In genomic region chr7:100171087-100171681, GRCh38 we compare ENCODE assay signal across 1 cellular context.
TF ChIP-seq lines count a peak whose summit lies in the region.

No MANE protein-coding gene starts in this region.

TF ChIP-seq in HepG2, 621 proteins besides CTCF, POLR2A, EP300 and RAD21:
- no peak for TF ChIP-seq POLR2G (IDR thresholded peaks at IDR 0.05; ENCODE audit: low read depth, low read length)
- no peak for TF ChIP-seq ZNF503 (CRISPR knock-in tag; IDR thresholded peaks at IDR 0.05)
- no peak for TF ChIP-seq SETDB1 (CRISPR knock-in tag; IDR thresholded peaks at IDR 0.05; ENCODE audit: borderline replicate concordance)
- TF ChIP-seq ZNF572 (CRISPR knock-in tag; IDR thresholded peaks at IDR 0.05) = 0 out of 2 replicates have a peak, but pooled peaks have one; percentile 20
- no peak for TF ChIP-seq TFE3 (CRISPR knock-in tag; IDR thresholded peaks at IDR 0.05)
- TF ChIP-seq HNRNPK (IDR thresholded peaks at IDR 0.05; ENCODE audit: low read depth, low read length, poor library complexity, severe bottlenecking) = peak; percentile 8
- TF ChIP-seq, protein P1, sequence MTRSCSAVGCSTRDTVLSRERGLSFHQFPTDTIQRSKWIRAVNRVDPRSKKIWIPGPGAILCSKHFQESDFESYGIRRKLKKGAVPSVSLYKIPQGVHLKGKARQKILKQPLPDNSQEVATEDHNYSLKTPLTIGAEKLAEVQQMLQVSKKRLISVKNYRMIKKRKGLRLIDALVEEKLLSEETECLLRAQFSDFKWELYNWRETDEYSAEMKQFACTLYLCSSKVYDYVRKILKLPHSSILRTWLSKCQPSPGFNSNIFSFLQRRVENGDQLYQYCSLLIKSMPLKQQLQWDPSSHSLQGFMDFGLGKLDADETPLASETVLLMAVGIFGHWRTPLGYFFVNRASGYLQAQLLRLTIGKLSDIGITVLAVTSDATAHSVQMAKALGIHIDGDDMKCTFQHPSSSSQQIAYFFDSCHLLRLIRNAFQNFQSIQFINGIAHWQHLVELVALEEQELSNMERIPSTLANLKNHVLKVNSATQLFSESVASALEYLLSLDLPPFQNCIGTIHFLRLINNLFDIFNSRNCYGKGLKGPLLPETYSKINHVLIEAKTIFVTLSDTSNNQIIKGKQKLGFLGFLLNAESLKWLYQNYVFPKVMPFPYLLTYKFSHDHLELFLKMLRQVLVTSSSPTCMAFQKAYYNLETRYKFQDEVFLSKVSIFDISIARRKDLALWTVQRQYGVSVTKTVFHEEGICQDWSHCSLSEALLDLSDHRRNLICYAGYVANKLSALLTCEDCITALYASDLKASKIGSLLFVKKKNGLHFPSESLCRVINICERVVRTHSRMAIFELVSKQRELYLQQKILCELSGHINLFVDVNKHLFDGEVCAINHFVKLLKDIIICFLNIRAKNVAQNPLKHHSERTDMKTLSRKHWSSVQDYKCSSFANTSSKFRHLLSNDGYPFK (CRISPR knock-in tag; IDR thresholded peaks at IDR 0.05; ENCODE audit: borderline replicate concordance) = no peak
- no peak for TF ChIP-seq ZNF251 (CRISPR knock-in tag; IDR thresholded peaks at IDR 0.05)
- TF ChIP-seq ZNF777 (CRISPR knock-in tag; IDR thresholded peaks at IDR 0.05) = peak; percentile 83
- no peak for TF ChIP-seq ZNF790 (CRISPR knock-in tag; IDR thresholded peaks at IDR 0.05; ENCODE audit: borderline replicate concordance)
- TF ChIP-seq YY1 (IDR thresholded peaks at IDR 0.05; ENCODE audit: insufficient read depth, insufficient replicate concordance, low read depth, low read length) = no peak
- TF ChIP-seq SAP130 (CRISPR knock-in tag; IDR thresholded peaks at IDR 0.05; ENCODE audit: low read depth) = 0 out of 2 replicates have a peak, but pooled peaks have one; percentile 10
- 0 out of 2 replicates have a peak, but pooled peaks have one; percentile 25 for TF ChIP-seq SP4 (CRISPR knock-in tag; IDR thresholded peaks at IDR 0.05)
- peak; percentile 45; the same call in 1 of the 2 replicates for TF ChIP-seq GABPB1 (CRISPR knock-in tag; IDR thresholded peaks at IDR 0.05)
- no peak for TF ChIP-seq KLF9 (CRISPR knock-in tag; IDR thresholded peaks at IDR 0.05; ENCODE audit: low read depth)
- TF ChIP-seq, protein P2, sequence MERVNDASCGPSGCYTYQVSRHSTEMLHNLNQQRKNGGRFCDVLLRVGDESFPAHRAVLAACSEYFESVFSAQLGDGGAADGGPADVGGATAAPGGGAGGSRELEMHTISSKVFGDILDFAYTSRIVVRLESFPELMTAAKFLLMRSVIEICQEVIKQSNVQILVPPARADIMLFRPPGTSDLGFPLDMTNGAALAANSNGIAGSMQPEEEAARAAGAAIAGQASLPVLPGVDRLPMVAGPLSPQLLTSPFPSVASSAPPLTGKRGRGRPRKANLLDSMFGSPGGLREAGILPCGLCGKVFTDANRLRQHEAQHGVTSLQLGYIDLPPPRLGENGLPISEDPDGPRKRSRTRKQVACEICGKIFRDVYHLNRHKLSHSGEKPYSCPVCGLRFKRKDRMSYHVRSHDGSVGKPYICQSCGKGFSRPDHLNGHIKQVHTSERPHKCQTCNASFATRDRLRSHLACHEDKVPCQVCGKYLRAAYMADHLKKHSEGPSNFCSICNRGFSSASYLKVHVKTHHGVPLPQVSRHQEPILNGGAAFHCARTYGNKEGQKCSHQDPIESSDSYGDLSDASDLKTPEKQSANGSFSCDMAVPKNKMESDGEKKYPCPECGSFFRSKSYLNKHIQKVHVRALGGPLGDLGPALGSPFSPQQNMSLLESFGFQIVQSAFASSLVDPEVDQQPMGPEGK (CRISPR knock-in tag; IDR thresholded peaks at IDR 0.05) = peak; percentile 36; the same call in 1 of the 2 replicates
- TF ChIP-seq, protein P3, sequence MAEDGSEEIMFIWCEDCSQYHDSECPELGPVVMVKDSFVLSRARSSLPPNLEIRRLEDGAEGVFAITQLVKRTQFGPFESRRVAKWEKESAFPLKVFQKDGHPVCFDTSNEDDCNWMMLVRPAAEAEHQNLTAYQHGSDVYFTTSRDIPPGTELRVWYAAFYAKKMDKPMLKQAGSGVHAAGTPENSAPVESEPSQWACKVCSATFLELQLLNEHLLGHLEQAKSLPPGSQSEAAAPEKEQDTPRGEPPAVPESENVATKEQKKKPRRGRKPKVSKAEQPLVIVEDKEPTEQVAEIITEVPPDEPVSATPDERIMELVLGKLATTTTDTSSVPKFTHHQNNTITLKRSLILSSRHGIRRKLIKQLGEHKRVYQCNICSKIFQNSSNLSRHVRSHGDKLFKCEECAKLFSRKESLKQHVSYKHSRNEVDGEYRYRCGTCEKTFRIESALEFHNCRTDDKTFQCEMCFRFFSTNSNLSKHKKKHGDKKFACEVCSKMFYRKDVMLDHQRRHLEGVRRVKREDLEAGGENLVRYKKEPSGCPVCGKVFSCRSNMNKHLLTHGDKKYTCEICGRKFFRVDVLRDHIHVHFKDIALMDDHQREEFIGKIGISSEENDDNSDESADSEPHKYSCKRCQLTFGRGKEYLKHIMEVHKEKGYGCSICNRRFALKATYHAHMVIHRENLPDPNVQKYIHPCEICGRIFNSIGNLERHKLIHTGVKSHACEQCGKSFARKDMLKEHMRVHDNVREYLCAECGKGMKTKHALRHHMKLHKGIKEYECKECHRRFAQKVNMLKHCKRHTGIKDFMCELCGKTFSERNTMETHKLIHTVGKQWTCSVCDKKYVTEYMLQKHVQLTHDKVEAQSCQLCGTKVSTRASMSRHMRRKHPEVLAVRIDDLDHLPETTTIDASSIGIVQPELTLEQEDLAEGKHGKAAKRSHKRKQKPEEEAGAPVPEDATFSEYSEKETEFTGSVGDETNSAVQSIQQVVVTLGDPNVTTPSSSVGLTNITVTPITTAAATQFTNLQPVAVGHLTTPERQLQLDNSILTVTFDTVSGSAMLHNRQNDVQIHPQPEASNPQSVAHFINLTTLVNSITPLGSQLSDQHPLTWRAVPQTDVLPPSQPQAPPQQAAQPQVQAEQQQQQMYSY (CRISPR knock-in tag; IDR thresholded peaks at IDR 0.05) = no peak
